Comparison of ENCODE assay signal across 16 cellular contexts in the genomic region with DNA sequence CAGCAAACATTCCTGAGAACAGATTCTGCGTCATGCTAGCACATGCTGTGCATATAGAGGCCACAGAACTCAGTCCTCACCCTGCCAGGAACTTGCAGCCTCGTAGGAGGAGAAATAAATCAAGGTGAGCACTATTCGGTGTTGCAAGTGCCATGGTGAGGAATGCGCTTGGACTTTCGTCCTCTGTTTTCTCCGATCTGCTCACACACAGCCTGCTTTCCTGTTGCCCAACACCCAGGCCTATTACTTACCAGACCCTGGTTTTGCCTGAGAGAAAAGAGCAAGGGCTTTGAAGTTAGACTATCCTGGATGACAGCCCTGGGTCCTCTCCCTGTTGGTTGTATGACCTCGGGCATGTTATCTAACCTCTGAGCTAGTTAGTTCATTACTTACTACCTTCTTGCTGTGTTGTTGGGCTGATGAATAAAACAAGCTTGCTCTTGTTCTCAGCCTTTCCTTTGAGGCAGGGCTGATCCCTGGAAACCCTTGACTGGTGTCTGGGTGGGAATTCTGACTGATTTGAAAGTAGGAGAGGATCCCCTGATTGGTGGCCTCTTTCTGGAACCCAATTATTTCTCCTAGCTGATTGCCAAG. TPM values are rescaled to one million over a fixed set of nuclear protein-coding genes. Genes with fewer than 3 reads are reported as not detected.
DNase-seq lines count a peak whose midpoint lies in the region; ATAC-seq and TF ChIP-seq lines count a peak whose summit lies in the region.
"Had no signal": no experiment of that assay in that cellular context is flagged by ENCODE, and none has a peak within 500 bp of the region (broad histone marks: within the 10 kb centered on the region; RNA-seq: fewer than 3 reads in every experiment).

No MANE protein-coding gene starts in this region.

- H3K4me3 Mint-ChIP-seq in nephron progenitor cell: no peak overlapping the region

- H3K4me3 ChIP-seq in hepatocyte (no peak overlapping the region), upper lobe of right lung (no peak overlapping the region), sigmoid colon (no peak overlapping the region), tibial artery (no peak overlapping the region)

- no peaks in the 10 kb centered on the region for H3K9me3 Mint-ChIP-seq in nephron progenitor cell

- TF ChIP-seq POLR2A in sigmoid colon (IDR thresholded peaks at IDR 0.05): no peak

- H3K4me1 Mint-ChIP-seq in nephron progenitor cell: peaks cover 72% of the 10 kb centered on the region

- H3K27me3 Mint-ChIP-seq in nephron progenitor cell (ENCODE audit: low read depth, poor library complexity): peaks cover 9% of the 10 kb centered on the region

- no peaks in the 10 kb centered on the region for H3K27me3 ChIP-seq in hepatocyte
- H3K27me3 ChIP-seq in upper lobe of right lung: no peaks in the 10 kb centered on the region
- no peaks in the 10 kb centered on the region for H3K27me3 ChIP-seq in sigmoid colon
- no peaks in the 10 kb centered on the region for H3K27me3 ChIP-seq in tibial artery

- peak overlapping the region; percentile 57 for H3K27ac Mint-ChIP-seq in nephron progenitor cell

- peak overlapping the region; percentile 92 for H3K4me2 ChIP-seq in hepatocyte

- no peaks in the 10 kb centered on the region for H4K20me1 ChIP-seq in hepatocyte (ENCODE audit: insufficient read depth, poor library complexity, severe bottlenecking)

- peaks cover 41% of the 10 kb centered on the region for H3K4me1 ChIP-seq in hepatocyte (ENCODE audit: insufficient read depth)
- H3K4me1 ChIP-seq in upper lobe of right lung: peaks cover 37% of the 10 kb centered on the region
- H3K4me1 ChIP-seq in sigmoid colon: peaks cover 0 to 30% (median 24%) of the 10 kb centered on the region in 4 donors
- peaks cover 0 to 34% (median 20%) of the 10 kb centered on the region in 4 donors for H3K4me1 ChIP-seq in tibial artery

- WGBS in adipose tissue, 3 donors: 60 to 77% (median 62%) methylated on average over 7 of the region's 7 CpGs
- WGBS in hepatocyte (ENCODE audit: low lambda C conversion rate, missing lambda C conversion rate): 35% methylated on average over 7 of the region's 7 CpGs
- WGBS in sigmoid colon, 2 donors: 39 to 80% methylated on average over 7 of the region's 7 CpGs

- no peaks in the 10 kb centered on the region for H3K9me2 ChIP-seq in hepatocyte (replicated peaks; ENCODE audit: insufficient read depth)

- TF ChIP-seq CTCF in hepatocyte (IDR thresholded peaks at IDR 0.05; ENCODE audit: poor library complexity) (no peak), nephron progenitor cell (IDR thresholded peaks at IDR 0.05) (no peak), upper lobe of right lung (IDR thresholded peaks at IDR 0.05) (no peak), sigmoid colon (IDR thresholded peaks at IDR 0.05) (no peak), tibial artery (IDR thresholded peaks at IDR 0.05) (no peak)

- H3K27ac ChIP-seq in adipose tissue (ENCODE audit: low read depth, low read length): peak overlapping the region; percentile 29
- peak overlapping the region; percentile 85 for H3K27ac ChIP-seq in hepatocyte
- H3K27ac ChIP-seq in upper lobe of right lung: no peak overlapping the region
- no peak overlapping the region for H3K27ac ChIP-seq in sigmoid colon
- H3K27ac ChIP-seq in tibial artery: no peak overlapping the region

- intact Hi-C loops in upper lobe of right lung (cut with DNase I): no loop called here
- intact Hi-C loops in sigmoid colon (cut with DNase I): no loop called here
- intact Hi-C loops in tibial artery (cut with DNase I; ENCODE audit: low total_unique reads): no loop called here

- no peak overlapping the region for H2AFZ ChIP-seq in hepatocyte

- H3K36me3 Mint-ChIP-seq in nephron progenitor cell (ENCODE audit: low read depth): no peaks in the 10 kb centered on the region

- ATAC-seq in upper lobe of right lung: peak; percentile 32
- ATAC-seq in HG03439 (IDR thresholded peaks at IDR 0.05; ENCODE audit: unreplicated experiment): no peak

- H3K79me2 ChIP-seq in hepatocyte: peaks cover 39% of the 10 kb centered on the region

- TF ChIP-seq EP300 in sigmoid colon (IDR thresholded peaks at IDR 0.05): no peak

- H3K36me3 ChIP-seq in hepatocyte (replicated peaks; ENCODE audit: insufficient read depth, low read depth) (no peaks in the 10 kb centered on the region), upper lobe of right lung (no peaks in the 10 kb centered on the region), sigmoid colon (peaks cover 0 to 7% (median 0%) of the 10 kb centered on the region in 4 donors), tibial artery (no peaks in the 10 kb centered on the region)

- H3K9me3 ChIP-seq in hepatocyte (ENCODE audit: low read depth) (no peaks in the 10 kb centered on the region), upper lobe of right lung (no peaks in the 10 kb centered on the region), sigmoid colon (no peaks in the 10 kb centered on the region), tibial artery (no peaks in the 10 kb centered on the region)

- DNase-seq in hepatocyte (ENCODE audit: low spot score) (peak; percentile 79), nephron progenitor cell (no peak), upper lobe of right lung (no peak), sigmoid colon (no peak), tibial artery (no peak)
- DNase-seq: activated gamma-delta T cell; dermis blood vessel endothelial cell; midbrain; NCI-H2107; NCI-H774; stimulated activated naive CD4-positive, alpha-beta T cell; SW 1271 had no signal

RNA-seq across cellular contexts. Expression of gene ACSF2, which starts 2.9 kb away (rescaled TPM):
- polyA plus RNA-seq in adipose tissue (100 to 1,000 TPM in 1 of 3 donors, 10 to 100 TPM in 2; 15.6 to 103 (median 46.8) TPM), hepatocyte (39.1 and 43.1 TPM in 2 replicates), sigmoid colon (10 to 100 TPM; 49.9 to 61.7 (median 54.3) TPM)
- total RNA-seq in hepatocyte (37.7 and 47.9 TPM in 2 replicates), upper lobe of right lung (73.9 TPM), sigmoid colon (10 to 100 TPM in 2 of 4 donors, 1 to 10 TPM in 2; 8.2 to 28.5 (median 11.0) TPM)

RNA-seq across cellular contexts. Expression of gene LRRC59, which starts 31.6 kb away (rescaled TPM):
- polyA plus RNA-seq in adipose tissue (10 to 100 TPM; 57.1 to 74.7 (median 63.1) TPM), hepatocyte (82.3 and 105 TPM in 2 replicates), sigmoid colon (100 to 1,000 TPM in 1 of 3 donors, 10 to 100 TPM in 2; 78.1 to 116 (median 84.6) TPM)
- total RNA-seq in hepatocyte (97.9 and 121 TPM in 2 replicates), upper lobe of right lung (68.0 TPM), sigmoid colon (10 to 100 TPM; 32.4 to 38.8 (median 35.2) TPM)

RNA-seq across cellular contexts. Expression of gene CHAD, which starts 39.8 kb away (rescaled TPM):
- polyA plus RNA-seq in adipose tissue (1 to 10 TPM in 1 of 3 donors, under 1 TPM in 1, not detected in 1; 0.54 to 5.6 TPM), hepatocyte (1.1 and 1.8 TPM in 2 replicates), sigmoid colon (1 to 10 TPM; 3.7 to 7.2 (median 4.4) TPM)
- total RNA-seq in hepatocyte (0.20 and 0.40 TPM in 2 replicates), upper lobe of right lung (not detected), sigmoid colon (not detected)
- total RNA-seq: activated CD8-positive, alpha-beta memory T cell treated with anti-CD3 and anti-CD28 coated beads for 36 hours; dermis blood vessel endothelial cell; osteocyte had no signal

RNA-seq across cellular contexts. Expression of gene RSAD1, which starts 49.7 kb away (rescaled TPM):
- 10 to 100 TPM; 21.9 to 27.9 (median 25.9) TPM for polyA plus RNA-seq in adipose tissue
- total RNA-seq in hepatocyte: 28.6 and 29.7 TPM in 2 replicates
- 30.4 and 44.2 TPM in 2 replicates for polyA plus RNA-seq in hepatocyte
- 34.3 TPM for total RNA-seq in upper lobe of right lung
- total RNA-seq in sigmoid colon: 10 to 100 TPM; 18.6 to 27.4 (median 22.7) TPM
- 10 to 100 TPM; 22.4 to 33.6 (median 25.2) TPM for polyA plus RNA-seq in sigmoid colon

RNA-seq across cellular contexts. Expression of gene EME1, which starts 55.9 kb away (rescaled TPM):
- polyA plus RNA-seq in adipose tissue (under 1 TPM; 0.16 to 0.25 (median 0.22) TPM), hepatocyte (5.1 and 7.2 TPM in 2 replicates), sigmoid colon (1 to 10 TPM in 2 of 3 donors, not detected in 1; 1.2 to 3.5 TPM)
- total RNA-seq in hepatocyte (1.9 and 2.1 TPM in 2 replicates), upper lobe of right lung (1.3 TPM), sigmoid colon (under 1 TPM in 1 of 4 donors, not detected in 3; 0.36 TPM)

Comparison
In these comparisons a context has a peak if more than half of its experiments do, and no peak if none do; other contexts are left out.
1. H3K27ac ChIP-seq: peak in adipose tissue (single experiment) and hepatocyte (single experiment); none in upper lobe of right lung (single experiment), sigmoid colon (0 of 4) and tibial artery (0 of 2).